In the genomic region with DNA sequence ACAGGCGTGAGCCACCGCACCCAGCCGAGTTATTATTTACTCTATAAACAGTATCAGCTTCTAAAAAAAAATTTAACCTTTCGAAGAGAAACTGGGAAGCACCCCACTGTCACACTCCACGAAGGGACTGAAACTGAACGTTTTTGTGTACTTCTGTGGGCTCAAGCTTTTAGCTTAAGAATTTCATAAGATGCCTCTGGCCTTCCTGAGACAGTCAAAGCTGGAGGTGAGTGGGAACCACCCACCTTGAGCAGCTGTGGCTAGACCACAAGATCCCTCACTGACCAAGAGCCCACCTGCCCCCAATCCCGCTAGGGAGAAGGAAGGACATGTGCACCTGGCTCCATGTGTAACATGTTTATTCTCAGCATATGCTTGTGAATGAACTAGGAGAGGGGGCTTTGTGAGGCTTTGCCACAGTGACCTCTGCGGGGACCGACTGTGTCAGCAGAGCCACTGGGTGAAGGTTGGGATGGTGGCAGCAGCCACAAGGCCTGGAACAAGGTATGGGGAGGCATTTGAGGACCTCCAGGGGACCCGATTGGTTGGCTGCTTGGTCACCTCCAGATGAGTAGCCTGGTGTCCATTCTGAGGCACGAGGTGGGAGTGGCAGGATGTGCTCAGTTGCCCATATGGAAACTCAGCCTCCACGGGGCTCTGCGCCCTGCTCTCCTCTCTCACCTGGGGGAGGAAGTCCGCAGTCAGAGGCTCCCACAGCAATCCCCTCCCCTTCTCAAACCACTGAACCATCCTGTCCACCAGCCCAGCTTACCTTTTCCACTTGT, we compare ENCODE assay signal across 30 cellular contexts. TPM values are rescaled to one million over a fixed set of nuclear protein-coding genes. Genes with fewer than 3 reads are reported as not detected.
DNase-seq lines count a peak whose midpoint lies in the region; ATAC-seq, FAIRE-seq and TF ChIP-seq lines count a peak whose summit lies in the region.
"Had no signal": no experiment of that assay in that cellular context is flagged by ENCODE, and none has a peak within 500 bp of the region (broad histone marks: within the 10 kb centered on the region; RNA-seq: fewer than 3 reads in every experiment).

No MANE protein-coding gene starts in this region.

- H3K9ac ChIP-seq in K562 (ENCODE audit: insufficient read depth in 1 of 2, low read depth in 2 of 2, low read length in 2 of 2) = peak overlapping the region in 1 of 2 experiments; percentile 68; a peak in 3 of 4 replicates

- no peaks in the 10 kb centered on the region for H4K20me1 ChIP-seq in K562 (replicated peaks; ENCODE audit: control insufficient read depth, insufficient read depth, low read length)

- TF ChIP-seq POLR2A in K562 (conservative IDR thresholded peaks at IDR 0.05) (no peak), H54 (IDR thresholded peaks at IDR 0.05; ENCODE audit: low read depth, low read length) (no peak)

- no peak overlapping the region for H3K4me3 ChIP-seq in GM06990 (replicated peaks; ENCODE audit: low read depth, low read length)
- no peak overlapping the region for H3K4me3 ChIP-seq in K562
- H3K4me3 ChIP-seq: ovary, SJCRH30, thoracic aorta, uterus had no signal

- WGBS in K562 (ENCODE audit: insufficient coverage, low coverage, missing lambda C conversion rate) = 35% methylated on average over 12 of the region's 14 CpGs

- intact Hi-C loops in K562 (cut with micrococcal nuclease) = no loop called here

- H2AFZ ChIP-seq in K562 (ENCODE audit: low read depth, low read length) = peak overlapping the region; percentile 67

- no TSS peak for BruUV-seq in K562 (replicated peaks; lab: Mats Ljungman, UMichigan)

- CTCF ChIA-PET in K562 (lab: Yijun Ruan, JAX; ENCODE audit: low intra/inter-chr PET ratio) = no interaction called here

- no peaks in the 10 kb centered on the region for H3K36me3 ChIP-seq in GM06990 (ENCODE audit: control insufficient read depth, insufficient read depth, low read length)
- no peaks in the 10 kb centered on the region for H3K36me3 ChIP-seq in K562 (ENCODE audit: control insufficient read depth, insufficient read depth, low read length)
- H3K36me3 ChIP-seq: ovary, SJCRH30, thoracic aorta, uterus, WERI-Rb-1 had no signal

- peak; percentile 65 for ATAC-seq in HG02870 (IDR thresholded peaks at IDR 0.05; ENCODE audit: unreplicated experiment)
- peak; percentile 16; the same call in 1 of the 3 replicates for ATAC-seq in K562
- no peak for ATAC-seq in HG02973 (IDR thresholded peaks at IDR 0.05; ENCODE audit: unreplicated experiment)
- ATAC-seq: left colon; stimulated activated naive CD8-positive, alpha-beta T cell treated with anti-CD3 and anti-CD28 coated beads, Interleukin-15, Interleukin-2, amounts not matched to agents 100 U/mL and 50 U/mL, for 24 hours had no signal

- no peak for TF ChIP-seq RAD21 in K562 (CRISPR knock-in tag; conservative IDR thresholded peaks at IDR 0.05 in 1 of 2, IDR thresholded peaks at IDR 0.05 in 1 of 2)

- no peaks in the 10 kb centered on the region for H3K79me2 ChIP-seq in K562 (ENCODE audit: control insufficient read depth, insufficient read depth, low read length)

- H3K9me1 ChIP-seq in K562 (ENCODE audit: control insufficient read depth, insufficient read depth, low read length) = no peaks in the 10 kb centered on the region

- DNase-seq in GM06990 (ENCODE audit: extremely low read depth, insufficient read length) (peak; percentile 42), K562 (ENCODE audit: extremely low read depth in 1 of 4, low spot score in 3 of 4) (no peak), H54 (ENCODE audit: insufficient read length, low spot score) (no peak), GM13977 (ENCODE audit: low spot score) (no peak)
- DNase-seq: activated CD4-positive, alpha-beta T cell treated with anti-CD3 and anti-CD28 coated beads for 48 hours; AML-193; amniotic stem cell; CD4-positive, alpha-beta T cell; DND-41; GF-D8; glutamatergic neuron; HCEC 1CT; IMR-90; left colon; NCI-H1092; NCI-H1694; NCI-H446; NCI-H82; ovary; SJCRH30; stimulated activated naive CD8-positive, alpha-beta T cell treated with anti-CD3 and anti-CD28 coated beads, Interleukin-15, Interleukin-2, amounts not matched to agents 100 U/mL and 50 U/mL, for 24 hours; uterus had no signal

- FAIRE-seq in K562 (lab: Jason Lieb, UNC) = no peak
- FAIRE-seq in H54 (lab: Jason Lieb, UNC) = no peak
- FAIRE-seq: D721Med had no signal

- no peak overlapping the region for H3K27ac ChIP-seq in K562 (ENCODE audit: extremely low read depth, low read depth, low read length)
- H3K27ac ChIP-seq: ovary, SJCRH30, thoracic aorta, uterus, WERI-Rb-1 had no signal

- peaks cover 0 to 16% of the 10 kb centered on the region in 2 experiments; a peak in 3 of 5 replicates for H3K4me1 ChIP-seq in K562 (replicated peaks in 1 of 2; ENCODE audit: control insufficient read depth in 2 of 2, insufficient read depth in 2 of 2, low read length in 2 of 2)
- H3K4me1 ChIP-seq: SJCRH30, uterus had no signal

- H3K4me2 ChIP-seq in K562 (ENCODE audit: insufficient read depth, low read length) = no peak overlapping the region

- no peak for TF ChIP-seq CTCF in GM06990 (IDR thresholded peaks at IDR 0.05; ENCODE audit: insufficient read depth, low read length, poor library complexity, severe bottlenecking)
- TF ChIP-seq CTCF in K562 (IDR thresholded peaks at IDR 0.05 in 2 of 3, conservative IDR thresholded peaks at IDR 0.05 in 1 of 3; ENCODE audit: insufficient read depth in 2 of 3, low read depth in 1 of 3, low read length in 3 of 3) = no peak
- no peak for TF ChIP-seq CTCF in GM13977 (IDR thresholded peaks at IDR 0.05; ENCODE audit: extremely low read depth, insufficient read depth, missing control alignments)

- POLR2A ChIA-PET in K562 (lab: Yijun Ruan, JAX) = no interaction called here

- H3K27me3 ChIP-seq in GM06990 (replicated peaks; ENCODE audit: control insufficient read depth, insufficient read depth, low read length) (no peaks in the 10 kb centered on the region), K562 (ENCODE audit: control insufficient read depth in 2 of 2, insufficient read depth in 2 of 2, low read length in 2 of 2) (peaks cover 0 to 4% of the 10 kb centered on the region in 2 experiments; a peak in 1 of 5 replicates)
- H3K27me3 ChIP-seq: ovary, SJCRH30, uterus had no signal

- no peak for TF ChIP-seq EP300 in K562 (IDR thresholded peaks at IDR 0.05; ENCODE audit: low read length)

- in situ Hi-C loops in K562 (cut with MboI) = no loop called here
- in situ Hi-C loops in GM13977 (cut with MboI; ENCODE audit: low pct_unique_long_range_greater_than_20kb, low sequenced_read_pairs, unreplicated experiment) = no loop called here

- H3K9me3 ChIP-seq in K562 (replicated peaks; ENCODE audit: control insufficient read depth, insufficient read depth, low read depth, low read length) = no peaks in the 10 kb centered on the region
- H3K9me3 ChIP-seq: ovary, SJCRH30, thoracic aorta, uterus had no signal

RNA-seq across cellular contexts. Expression of gene DPEP3, which starts 4.8 kb away (rescaled TPM):
- total RNA-seq in K562 (2011; cell fraction: chromatin; rRNA removed; ENCODE audit: low replicate concordance) = not detected in 2 replicates
- total RNA-seq in K562 (2011; cell fraction: nucleolus; rRNA removed) = not detected in 2 replicates
- not detected in 2 replicates for total RNA-seq in K562 (2011; cell fraction: nucleoplasm; rRNA removed)
- total RNA-seq in K562 (2014; rRNA removed) (not detected in 2 replicates), K562 (2014; rRNA removed; fragmentation: Illumina TruSeq; extraction: Trizol) (not detected in 2 replicates), K562 (2015; rRNA removed; fragmentation: Illumina TruSeq; extraction: Trizol) (not detected in 2 replicates), K562 (2021) (not detected in 2 replicates)
- polyA plus RNA-seq in K562 (2011; rRNA removed) (not detected in 2 replicates), K562 (2014; fragmentation: Illumina TruSeq; extraction: Trizol) (not detected in 2 replicates), K562 (2014; fragmentation: Nextera tagmentation; extraction: Ambion mirVana) (not detected), K562 (2014; rRNA removed) (not detected in 2 replicates)
- 0.06 TPM in 1 of 2 replicates, not detected in the other for polyA plus RNA-seq in K562 (2011; cell fraction: cytosol; rRNA removed)
- 0.07 TPM in 1 of 2 replicates, not detected in the other for polyA plus RNA-seq in K562 (2011; cell fraction: nucleus; rRNA removed)
- polyA plus RNA-seq in K562 (2012) = not detected in 2 replicates
- polyA minus RNA-seq in K562 (2011; rRNA and poly(A)+ RNA removed) = not detected in 2 replicates
- polyA minus RNA-seq in K562 (2011; cell fraction: cytosol; rRNA and poly(A)+ RNA removed) = not detected in 2 replicates
- not detected in 2 replicates for polyA minus RNA-seq in K562 (2011; cell fraction: nucleus; rRNA and poly(A)+ RNA removed)
- total RNA-seq: A673; activated T-helper 2 cell treated with anti-CD3 and anti-CD28 coated beads, Interferon-gamma antibody, Interleukin-2, Interleukin-4, amounts not matched to agents 10 μg/mL and 5 μg/mL and 100 μg/mL, durations not matched to agents 14 hours and 24 hours and 36 hours; fibroblast of villous mesenchyme; IMR-90; SJCRH30; thoracic aorta had no signal
- polyA plus RNA-seq: IMR-90 had no signal

RNA-seq across cellular contexts. Expression of gene SLC12A4, which starts 7.1 kb away (rescaled TPM):
- 178 and 539 TPM in 2 replicates for total RNA-seq in K562 (2011; cell fraction: chromatin; rRNA removed; ENCODE audit: low replicate concordance)
- 265 and 279 TPM in 2 replicates for total RNA-seq in K562 (2011; cell fraction: nucleolus; rRNA removed)
- total RNA-seq in K562 (2011; cell fraction: nucleoplasm; rRNA removed) = 167 and 175 TPM in 2 replicates
- total RNA-seq in K562 (2014; rRNA removed) = 15.0 and 16.9 TPM in 2 replicates
- 9.9 and 10.0 TPM in 2 replicates for total RNA-seq in K562 (2014; rRNA removed; fragmentation: Illumina TruSeq; extraction: Trizol)
- total RNA-seq in K562 (2015; rRNA removed; fragmentation: Illumina TruSeq; extraction: Trizol) = 10.4 and 11.6 TPM in 2 replicates
- 32.8 and 43.5 TPM in 2 replicates for total RNA-seq in K562 (2021)
- polyA plus RNA-seq in K562 (2011; rRNA removed) = 22.9 and 48.4 TPM in 2 replicates
- 30.2 and 36.7 TPM in 2 replicates for polyA plus RNA-seq in K562 (2011; cell fraction: cytosol; rRNA removed)
- 238 and 295 TPM in 2 replicates for polyA plus RNA-seq in K562 (2011; cell fraction: nucleus; rRNA removed)
- 24.3 and 29.4 TPM in 2 replicates for polyA plus RNA-seq in K562 (2012)
- 24.1 and 30.0 TPM in 2 replicates for polyA plus RNA-seq in K562 (2014; fragmentation: Illumina TruSeq; extraction: Trizol)
- 1 to 10 TPM in 1 of 2 experiments, under 1 TPM in 1; 0.75 to 1.8 TPM for polyA plus RNA-seq in K562 (2014; fragmentation: Nextera tagmentation; extraction: Ambion mirVana)
- 25.1 and 32.7 TPM in 2 replicates for polyA plus RNA-seq in K562 (2014; rRNA removed)
- 24.9 and 34.3 TPM in 2 replicates for polyA minus RNA-seq in K562 (2011; rRNA and poly(A)+ RNA removed)
- 24.5 and 42.6 TPM in 2 replicates for polyA minus RNA-seq in K562 (2011; cell fraction: cytosol; rRNA and poly(A)+ RNA removed)
- 67.9 and 90.5 TPM in 2 replicates for polyA minus RNA-seq in K562 (2011; cell fraction: nucleus; rRNA and poly(A)+ RNA removed)

RNA-seq across cellular contexts. Expression of gene DPEP2, which starts 23.8 kb away (rescaled TPM):
- total RNA-seq in K562 (2011; cell fraction: chromatin; rRNA removed; ENCODE audit: low replicate concordance) = 2.4 and 7.0 TPM in 2 replicates
- 3.7 and 4.3 TPM in 2 replicates for total RNA-seq in K562 (2011; cell fraction: nucleolus; rRNA removed)
- 3.2 and 4.1 TPM in 2 replicates for total RNA-seq in K562 (2011; cell fraction: nucleoplasm; rRNA removed)
- total RNA-seq in K562 (2014; rRNA removed) = 0.14 and 1.3 TPM in 2 replicates
- 0.18 and 0.35 TPM in 2 replicates for total RNA-seq in K562 (2014; rRNA removed; fragmentation: Illumina TruSeq; extraction: Trizol)
- 0.49 and 0.76 TPM in 2 replicates for total RNA-seq in K562 (2015; rRNA removed; fragmentation: Illumina TruSeq; extraction: Trizol)
- total RNA-seq in K562 (2021) = 0.85 and 1.2 TPM in 2 replicates
- polyA plus RNA-seq in K562 (2011; rRNA removed) = 0.81 and 1.6 TPM in 2 replicates
- polyA plus RNA-seq in K562 (2011; cell fraction: cytosol; rRNA removed) = 1.5 and 3.0 TPM in 2 replicates
- polyA plus RNA-seq in K562 (2011; cell fraction: nucleus; rRNA removed) = 3.3 and 4.5 TPM in 2 replicates
- polyA plus RNA-seq in K562 (2012) = 1.7 and 6.2 TPM in 2 replicates
- polyA plus RNA-seq in K562 (2014; fragmentation: Illumina TruSeq; extraction: Trizol) = 0.70 and 1.00 TPM in 2 replicates
- under 1 TPM; 0.24 to 0.38 TPM for polyA plus RNA-seq in K562 (2014; fragmentation: Nextera tagmentation; extraction: Ambion mirVana)
- 0.36 and 0.81 TPM in 2 replicates for polyA plus RNA-seq in K562 (2014; rRNA removed)
- 0.95 and 1.2 TPM in 2 replicates for polyA minus RNA-seq in K562 (2011; rRNA and poly(A)+ RNA removed)
- not detected in 2 replicates for polyA minus RNA-seq in K562 (2011; cell fraction: cytosol; rRNA and poly(A)+ RNA removed)
- polyA minus RNA-seq in K562 (2011; cell fraction: nucleus; rRNA and poly(A)+ RNA removed) = 1.1 and 2.0 TPM in 2 replicates
- total RNA-seq: A673, IMR-90, SJCRH30 had no signal
- polyA plus RNA-seq: IMR-90 had no signal

RNA-seq across cellular contexts. Expression of gene LCAT, which starts 31.6 kb away (rescaled TPM):
- 40.9 and 121 TPM in 2 replicates for total RNA-seq in K562 (2011; cell fraction: chromatin; rRNA removed; ENCODE audit: low replicate concordance)
- total RNA-seq in K562 (2011; cell fraction: nucleolus; rRNA removed) = 59.7 and 75.9 TPM in 2 replicates
- 41.1 and 47.6 TPM in 2 replicates for total RNA-seq in K562 (2011; cell fraction: nucleoplasm; rRNA removed)
- total RNA-seq in K562 (2014; rRNA removed) (6.8 and 9.0 TPM in 2 replicates), K562 (2014; rRNA removed; fragmentation: Illumina TruSeq; extraction: Trizol) (3.0 and 3.2 TPM in 2 replicates), K562 (2015; rRNA removed; fragmentation: Illumina TruSeq; extraction: Trizol) (4.1 and 4.5 TPM in 2 replicates), K562 (2021) (14.2 and 21.0 TPM in 2 replicates)
- polyA plus RNA-seq in K562 (2011; rRNA removed) (6.7 and 14.9 TPM in 2 replicates), K562 (2014; fragmentation: Illumina TruSeq; extraction: Trizol) (5.0 and 5.6 TPM in 2 replicates), K562 (2014; fragmentation: Nextera tagmentation; extraction: Ambion mirVana) (under 1 TPM; 0.46 to 0.94 TPM), K562 (2014; rRNA removed) (7.6 and 14.9 TPM in 2 replicates)
- 9.5 and 10.8 TPM in 2 replicates for polyA plus RNA-seq in K562 (2011; cell fraction: cytosol; rRNA removed)
- polyA plus RNA-seq in K562 (2011; cell fraction: nucleus; rRNA removed) = 72.6 and 86.1 TPM in 2 replicates
- 14.1 and 15.5 TPM in 2 replicates for polyA plus RNA-seq in K562 (2012)
- 1.5 and 2.2 TPM in 2 replicates for polyA minus RNA-seq in K562 (2011; rRNA and poly(A)+ RNA removed)
- polyA minus RNA-seq in K562 (2011; cell fraction: cytosol; rRNA and poly(A)+ RNA removed) = 2.3 and 6.2 TPM in 2 replicates
- 8.9 and 10.0 TPM in 2 replicates for polyA minus RNA-seq in K562 (2011; cell fraction: nucleus; rRNA and poly(A)+ RNA removed)

RNA-seq across cellular contexts. Expression of gene PSMB10, which starts 38.9 kb away (rescaled TPM):
- 1.6 and 9.1 TPM in 2 replicates for total RNA-seq in K562 (2011; cell fraction: chromatin; rRNA removed; ENCODE audit: low replicate concordance)
- 14.7 and 18.7 TPM in 2 replicates for total RNA-seq in K562 (2011; cell fraction: nucleolus; rRNA removed)
- 7.4 and 9.6 TPM in 2 replicates for total RNA-seq in K562 (2011; cell fraction: nucleoplasm; rRNA removed)
- total RNA-seq in K562 (2014; rRNA removed) (101 and 105 TPM in 2 replicates), K562 (2014; rRNA removed; fragmentation: Illumina TruSeq; extraction: Trizol) (17.9 and 24.9 TPM in 2 replicates), K562 (2015; rRNA removed; fragmentation: Illumina TruSeq; extraction: Trizol) (53.1 and 53.4 TPM in 2 replicates), K562 (2021) (73.0 and 73.1 TPM in 2 replicates)
- polyA plus RNA-seq in K562 (2011; rRNA removed) (17.3 and 21.0 TPM in 2 replicates), K562 (2014; fragmentation: Illumina TruSeq; extraction: Trizol) (11.7 and 44.6 TPM in 2 replicates), K562 (2014; fragmentation: Nextera tagmentation; extraction: Ambion mirVana) (10 to 100 TPM; 33.5 to 51.0 TPM), K562 (2014; rRNA removed) (94.1 and 118 TPM in 2 replicates)
- polyA plus RNA-seq in K562 (2011; cell fraction: cytosol; rRNA removed) = 46.1 and 143 TPM in 2 replicates
- 17.2 and 24.0 TPM in 2 replicates for polyA plus RNA-seq in K562 (2011; cell fraction: nucleus; rRNA removed)
- 84.8 and 94.3 TPM in 2 replicates for polyA plus RNA-seq in K562 (2012)
- 2.5 and 3.3 TPM in 2 replicates for polyA minus RNA-seq in K562 (2011; rRNA and poly(A)+ RNA removed)
- 20.3 and 25.1 TPM in 2 replicates for polyA minus RNA-seq in K562 (2011; cell fraction: cytosol; rRNA and poly(A)+ RNA removed)
- polyA minus RNA-seq in K562 (2011; cell fraction: nucleus; rRNA and poly(A)+ RNA removed) = 13.1 and 14.0 TPM in 2 replicates
